16 cellular contexts compared by ENCODE assay signal in genomic region chr4:77629885-77630284, GRCh38. TPM values are rescaled to one million over a fixed set of nuclear protein-coding genes. Genes with fewer than 3 reads are reported as not detected.
DNase-seq lines count a peak whose midpoint lies in the region; ATAC-seq and TF ChIP-seq lines count a peak whose summit lies in the region.
"Had no signal": no experiment of that assay in that cellular context is flagged by ENCODE, and none has a peak within 500 bp of the region (broad histone marks: within the 10 kb centered on the region; RNA-seq: fewer than 3 reads in every experiment).

No MANE protein-coding gene starts in this region.

- no peaks in the 10 kb centered on the region for H3K27me3 Mint-ChIP-seq in activated T-helper 1 cell treated with anti-CD3 and anti-CD28 coated beads, Interleukin-12 subunit alpha, Interleukin-12 subunit beta, Interleukin-2, Interleukin-4 antibody, amounts not matched to agents 30 ng/mL and 10 ng/mL and 1 ng/mL, durations not matched to agents 14 hours and 24 hours and 36 hours (ENCODE audit: insufficient read depth)

- no peak for DNase-seq in activated CD4-positive, CD25-positive, alpha-beta regulatory T cell treated with anti-CD3 and anti-CD28 coated beads, Interleukin-2, amount 50 U/mL, for 72 hours
- no peak for DNase-seq in activated T-helper 1 cell treated with anti-CD3 and anti-CD28 coated beads, Interleukin-12 subunit alpha, Interleukin-12 subunit beta, Interleukin-2, Interleukin-4 antibody, amounts not matched to agents 30 ng/mL and 10 ng/mL and 1 ng/mL, durations not matched to agents 14 hours and 24 hours and 36 hours (ENCODE audit: low spot score)
- DNase-seq in GM03348 (ENCODE audit: low spot score) (no peak), coronary artery (ENCODE audit: low spot score) (no peak)
- DNase-seq in stimulated activated CD4-positive, alpha-beta T cell treated with anti-CD3 and anti-CD28 coated beads, Interleukin-4, amount 100 ng/mL, for 4 hours, result no peak
- DNase-seq: activated effector memory CD4-positive, alpha-beta T cell treated with anti-CD3 and anti-CD28 coated beads, Interleukin-2, amount 50 U/mL, for 16 hours; DND-41; dorsolateral prefrontal cortex; heart left ventricle; MG63; NK-92 treated with Interleukin-12 subunit alpha and Interleukin-12 subunit beta, amount 100 ng/mL, for 24 hours had no signal

- H3K4me3 ChIP-seq in coronary artery, result no peak overlapping the region
- H3K4me3 ChIP-seq: dorsolateral prefrontal cortex, heart left ventricle, MG63 had no signal

- H3K4me1 Mint-ChIP-seq in activated T-helper 1 cell treated with anti-CD3 and anti-CD28 coated beads, Interleukin-12 subunit alpha, Interleukin-12 subunit beta, Interleukin-2, Interleukin-4 antibody, amounts not matched to agents 30 ng/mL and 10 ng/mL and 1 ng/mL, durations not matched to agents 14 hours and 24 hours and 36 hours (ENCODE audit: low read depth), result peaks cover 22% of the 10 kb centered on the region

- no peak overlapping the region for H3K4me3 Mint-ChIP-seq in activated T-helper 1 cell treated with anti-CD3 and anti-CD28 coated beads, Interleukin-12 subunit alpha, Interleukin-12 subunit beta, Interleukin-2, Interleukin-4 antibody, amounts not matched to agents 30 ng/mL and 10 ng/mL and 1 ng/mL, durations not matched to agents 14 hours and 24 hours and 36 hours

- no peaks in the 10 kb centered on the region for H3K36me3 Mint-ChIP-seq in activated T-helper 1 cell treated with anti-CD3 and anti-CD28 coated beads, Interleukin-12 subunit alpha, Interleukin-12 subunit beta, Interleukin-2, Interleukin-4 antibody, amounts not matched to agents 30 ng/mL and 10 ng/mL and 1 ng/mL, durations not matched to agents 14 hours and 24 hours and 36 hours (ENCODE audit: low read depth)

- intact Hi-C loops in activated T-helper 1 cell treated with anti-CD3 and anti-CD28 coated beads, Interleukin-12 subunit alpha, Interleukin-12 subunit beta, Interleukin-2, Interleukin-4 antibody, amounts not matched to agents 30 ng/mL and 10 ng/mL and 1 ng/mL, durations not matched to agents 14 hours and 24 hours and 36 hours (cut with micrococcal nuclease), result loop anchor here (1.0 to 10.0 kb wide), 4 partner anchors 43 to 225 kb away; no protein-coding TSS in a partner anchor

- no peaks in the 10 kb centered on the region for H3K9me3 Mint-ChIP-seq in activated T-helper 1 cell treated with anti-CD3 and anti-CD28 coated beads, Interleukin-12 subunit alpha, Interleukin-12 subunit beta, Interleukin-2, Interleukin-4 antibody, amounts not matched to agents 30 ng/mL and 10 ng/mL and 1 ng/mL, durations not matched to agents 14 hours and 24 hours and 36 hours

- peak; percentile 78 to 79 for ATAC-seq in activated CD4-positive, CD25-positive, alpha-beta regulatory T cell treated with anti-CD3 and anti-CD28 coated beads, Interleukin-2, amount 50 U/mL, for 24 hours
- ATAC-seq in GM19467 (IDR thresholded peaks at IDR 0.05; ENCODE audit: unreplicated experiment) (peak; percentile 58), HG02973 (IDR thresholded peaks at IDR 0.05; ENCODE audit: unreplicated experiment) (peak; percentile 81)
- ATAC-seq: HCT116, heart left ventricle had no signal

- H3K27ac ChIP-seq in coronary artery, result no peak overlapping the region
- H3K27ac ChIP-seq: 22Rv1, dorsolateral prefrontal cortex, heart left ventricle had no signal

- no peak for TF ChIP-seq CTCF in coronary artery (IDR thresholded peaks at IDR 0.05)

- H3K27ac Mint-ChIP-seq in activated T-helper 1 cell treated with anti-CD3 and anti-CD28 coated beads, Interleukin-12 subunit alpha, Interleukin-12 subunit beta, Interleukin-2, Interleukin-4 antibody, amounts not matched to agents 30 ng/mL and 10 ng/mL and 1 ng/mL, durations not matched to agents 14 hours and 24 hours and 36 hours, result peak overlapping the region; percentile 12

RNA-seq across cellular contexts. Expression of gene CXCL13, which starts 24.3 kb away (rescaled TPM):
- 6.8 and 7.9 TPM in 2 replicates for total RNA-seq in activated T-helper 1 cell treated with anti-CD3 and anti-CD28 coated beads, Interleukin-12 subunit alpha, Interleukin-12 subunit beta, Interleukin-2, Interleukin-4 antibody, amounts not matched to agents 30 ng/mL and 10 ng/mL and 1 ng/mL, durations not matched to agents 14 hours and 24 hours and 36 hours
